In genomic region chr5:151051066-151051930, GRCh38 we compare ENCODE assay signal across 9 cellular contexts. TPM values are rescaled to one million over a fixed set of nuclear protein-coding genes. Genes with fewer than 3 reads are reported as not detected.
DNase-seq lines count a peak whose midpoint lies in the region; ATAC-seq, FAIRE-seq and TF ChIP-seq lines count a peak whose summit lies in the region.
"Had no signal": no experiment of that assay in that cellular context is flagged by ENCODE, and none has a peak within 500 bp of the region (broad histone marks: within the 10 kb centered on the region; RNA-seq: fewer than 3 reads in every experiment).

No MANE protein-coding gene starts in this region.

- TF ChIP-seq CTCF in CD14-positive monocyte (IDR thresholded peaks at IDR 0.05) = peak; percentile 94
- TF ChIP-seq CTCF in RWPE2 (IDR thresholded peaks at IDR 0.05; ENCODE audit: poor library complexity, severe bottlenecking) = peak; percentile 87
- TF ChIP-seq CTCF in osteocyte (IDR thresholded peaks at IDR 0.05) = peak; percentile 84
- TF ChIP-seq CTCF in tibial nerve (IDR thresholded peaks at IDR 0.05) = peak; percentile 70 to 91 (median 80)

- H3K27me3 Mint-ChIP-seq in CD14-positive monocyte (ENCODE audit: low read depth in 3 of 3) (no peaks in the 10 kb centered on the region), osteocyte (ENCODE audit: unreplicated experiment) (no peaks in the 10 kb centered on the region)

- no peak overlapping the region for H3K4me3 Mint-ChIP-seq in CD14-positive monocyte
- H3K4me3 Mint-ChIP-seq in osteocyte (ENCODE audit: unreplicated experiment) = no peak overlapping the region

- peaks cover 95% of the 10 kb centered on the region for H3K36me3 ChIP-seq in RWPE2 (ENCODE audit: low read depth)
- H3K36me3 ChIP-seq in tibial nerve = peaks cover 0 to 96% (median 18%) of the 10 kb centered on the region in 3 donors

- H3K4me3 ChIP-seq in RWPE2 (ENCODE audit: severe bottlenecking) (no peak overlapping the region), tibial nerve (no peak overlapping the region)
- H3K4me3 ChIP-seq: SK-N-MC had no signal

- H3K4me1 ChIP-seq in RWPE2 (ENCODE audit: insufficient read depth, poor library complexity, severe bottlenecking) (no peaks in the 10 kb centered on the region), tibial nerve (peaks cover 0 to 35% (median 8%) of the 10 kb centered on the region in 4 donors)

- TF ChIP-seq POLR2A in tibial nerve (IDR thresholded peaks at IDR 0.05) = no peak

- TF ChIP-seq EP300 in tibial nerve (IDR thresholded peaks at IDR 0.05) = peak in 1 of 2 donors; percentile 32

- DNase-seq in CD14-positive monocyte (ENCODE audit: low spot score) (peak; percentile 86), RWPE2 (ENCODE audit: low spot score) (no peak), frontal cortex (ENCODE audit: low spot score in 2 of 2) (peak; percentile 61 to 81), osteocyte (ENCODE audit: extremely low spot score, unreplicated experiment) (no peak), tibial nerve (ENCODE audit: low spot score in 2 of 2) (peak; percentile 71 to 87)
- peak; percentile 51 for DNase-seq in activated effector memory CD4-positive, alpha-beta T cell treated with Interleukin-2 at 50 U/mL for 16 hours

- 64 to 68% methylated on average over 6 of the region's 6 CpGs for WGBS in tibial nerve, 2 donors

- H3K27me3 ChIP-seq in RWPE2 (ENCODE audit: insufficient read depth, poor library complexity, severe bottlenecking) (no peaks in the 10 kb centered on the region), tibial nerve (no peaks in the 10 kb centered on the region)

- no peaks in the 10 kb centered on the region for H3K9me3 ChIP-seq in RWPE2 (ENCODE audit: severe bottlenecking)
- H3K9me3 ChIP-seq in tibial nerve = no peaks in the 10 kb centered on the region

- FAIRE-seq in frontal cortex (lab: Jason Lieb, UNC) = no peak

- H3K9me3 Mint-ChIP-seq in CD14-positive monocyte = no peaks in the 10 kb centered on the region
- H3K9me3 Mint-ChIP-seq in osteocyte (ENCODE audit: unreplicated experiment) = no peaks in the 10 kb centered on the region

- peak overlapping the region; percentile 70 to 88 (median 79) for H3K27ac Mint-ChIP-seq in CD14-positive monocyte
- H3K27ac Mint-ChIP-seq in osteocyte (ENCODE audit: unreplicated experiment) = peak overlapping the region; percentile 7

- peak; percentile 73 for ATAC-seq in GM19328 (IDR thresholded peaks at IDR 0.05; ENCODE audit: unreplicated experiment)
- ATAC-seq in HG03520 (IDR thresholded peaks at IDR 0.05; ENCODE audit: unreplicated experiment) = peak; percentile 54
- peak; percentile 46 for ATAC-seq in RWPE2 (ENCODE audit: low read depth)

- intact Hi-C loops in CD14-positive monocyte (cut with micrococcal nuclease) = loop anchor here (1.0 to 10.0 kb wide), 5 partner anchors 64 to 204 kb away; partner anchors contain the start of gene GM2A (in 1 of the 2)

- H3K27ac ChIP-seq in RWPE2 (ENCODE audit: poor library complexity, severe bottlenecking) (no peak overlapping the region), tibial nerve (peak overlapping the region in 3 of 4 donors; percentile 36 to 70 (median 55))
- H3K27ac ChIP-seq: SK-N-MC had no signal

- peaks cover 88 to 96% of the 10 kb centered on the region in 2 donors for H3K36me3 Mint-ChIP-seq in CD14-positive monocyte
- H3K36me3 Mint-ChIP-seq in osteocyte (ENCODE audit: unreplicated experiment) = peaks cover 14% of the 10 kb centered on the region

- H3K4me1 Mint-ChIP-seq in CD14-positive monocyte (peaks cover 45% of the 10 kb centered on the region), osteocyte (ENCODE audit: unreplicated experiment) (no peaks in the 10 kb centered on the region)

RNA-seq across cellular contexts. Expression of gene TNIP1, which starts 29.5 kb away (rescaled TPM):
- polyA plus RNA-seq in CD14-positive monocyte = 10 to 100 TPM; 30.8 to 46.4 TPM
- total RNA-seq in frontal cortex = 15.1 TPM
- total RNA-seq in osteocyte = 73.5 and 85.5 TPM in 2 replicates
- total RNA-seq in tibial nerve = 100 to 1,000 TPM in 1 of 4 donors, 10 to 100 TPM in 3; 91.2 to 108 (median 94.3) TPM

RNA-seq across cellular contexts. Expression of gene GPX3, which starts 30.9 kb away (rescaled TPM):
- polyA plus RNA-seq in CD14-positive monocyte = 1 to 10 TPM; 3.5 to 3.8 TPM
- total RNA-seq in frontal cortex (4.1 TPM), osteocyte (1.1 and 1.3 TPM in 2 replicates), tibial nerve (1,000 to 10,000 TPM; 3,864 to 9,036 (median 5,113) TPM)

Comparison
In these comparisons a context has a peak if more than half of its experiments do, and no peak if none do; other contexts are left out.
1. DNase-seq: peak in CD14-positive monocyte (single experiment), activated effector memory CD4-positive, alpha-beta T cell treated with Interleukin-2 at 50 U/mL for 16 hours (single experiment), frontal cortex (2 of 2) and tibial nerve (2 of 2); none in RWPE2 (single experiment) and osteocyte (single experiment).
2. RNA of gene GPX3, which starts 30.9 kb away (total RNA-seq): 3,864 to 9,036 TPM in tibial nerve; 4.1 TPM in frontal cortex (single experiment) and 1.1 to 1.3 TPM in osteocyte; every median in the first group is over 100 times any median in the second.
3. Peak in every context shown above with its lines, with median percentiles within 50 percentile points of each other: CTCF ChIP-seq and ATAC-seq.